ENCODE assay signal across 31 cellular contexts in the genomic region with DNA sequence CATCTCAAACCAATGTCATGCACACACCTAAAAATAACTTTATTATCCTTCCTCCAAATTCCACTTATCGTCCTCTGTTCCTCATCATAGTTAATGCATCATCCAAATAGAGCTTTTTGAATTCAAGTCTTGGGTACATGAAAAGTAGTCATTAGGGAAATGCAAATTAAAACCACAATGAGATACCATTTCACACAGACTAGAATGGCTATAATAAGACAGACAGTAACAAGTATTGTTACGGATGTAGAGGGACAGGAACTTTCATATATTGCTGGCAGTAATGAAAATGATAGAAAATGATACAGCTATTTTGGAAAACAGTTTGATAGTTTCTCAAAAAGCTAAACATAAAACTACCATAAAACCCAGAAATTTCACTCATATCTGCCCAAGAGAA. TPM values are rescaled to one million over a fixed set of nuclear protein-coding genes. Genes with fewer than 3 reads are reported as not detected.
DNase-seq lines count a peak whose midpoint lies in the region; ATAC-seq and TF ChIP-seq lines count a peak whose summit lies in the region.
"Had no signal": no experiment of that assay in that cellular context is flagged by ENCODE, and none has a peak within 500 bp of the region (broad histone marks: within the 10 kb centered on the region; RNA-seq: fewer than 3 reads in every experiment).

No MANE protein-coding gene starts in this region.

- H3K27ac ChIP-seq in left lung = no peak overlapping the region
- no peak overlapping the region for H3K27ac ChIP-seq in MM.1S (ENCODE audit: low read length)
- H3K27ac ChIP-seq: C4-2B, GM23248, HL-60, KMS-11, PC-9 had no signal

- H3K4me1 ChIP-seq in BE2C (no peaks in the 10 kb centered on the region), left lung (no peaks in the 10 kb centered on the region), MM.1S (ENCODE audit: low read length) (peaks cover 15% of the 10 kb centered on the region)
- H3K4me1 ChIP-seq: Caco-2 had no signal

- H3K79me2 ChIP-seq in MM.1S (ENCODE audit: low read length) = no peaks in the 10 kb centered on the region

- TF ChIP-seq CTCF in BE2C (IDR thresholded peaks at IDR 0.05; ENCODE audit: low read depth, low read length) (no peak), left lung (IDR thresholded peaks at IDR 0.05) (no peak), MM.1S (IDR thresholded peaks at IDR 0.05; ENCODE audit: low read length) (no peak)

- ATAC-seq in GM18511 (IDR thresholded peaks at IDR 0.05; ENCODE audit: unreplicated experiment) = peak; percentile 39
- peak; percentile 55 for ATAC-seq in GM19468 (IDR thresholded peaks at IDR 0.05; ENCODE audit: extremely low read depth, unreplicated experiment)
- ATAC-seq in left lung = no peak
- ATAC-seq: CD8-positive, alpha-beta T cell; T-cell had no signal

- H4K20me1 ChIP-seq in MM.1S (ENCODE audit: insufficient read depth, low read length) = no peaks in the 10 kb centered on the region

- H3K9me3 ChIP-seq in BE2C = no peaks in the 10 kb centered on the region
- no peaks in the 10 kb centered on the region for H3K9me3 ChIP-seq in left lung
- no peaks in the 10 kb centered on the region for H3K9me3 ChIP-seq in MM.1S (replicated peaks; ENCODE audit: insufficient read depth, low read length)
- H3K9me3 ChIP-seq: Caco-2 had no signal

- no peaks in the 10 kb centered on the region for H3K9me2 ChIP-seq in MM.1S (replicated peaks; ENCODE audit: insufficient read depth, low read length)

- no peak overlapping the region for H3K4me2 ChIP-seq in MM.1S (ENCODE audit: low read depth, low read length)
- H3K4me2 ChIP-seq: KMS-11, PC-9 had no signal

- H2AFZ ChIP-seq in MM.1S (ENCODE audit: low read length) = no peak overlapping the region
- H2AFZ ChIP-seq: GM23248, PC-9 had no signal

- H3K9ac ChIP-seq in MM.1S (ENCODE audit: low read length) = no peak overlapping the region
- H3K9ac ChIP-seq: GM23248, KMS-11 had no signal

- H3K27me3 ChIP-seq in BE2C (no peaks in the 10 kb centered on the region), left lung (no peaks in the 10 kb centered on the region), MM.1S (replicated peaks; ENCODE audit: insufficient read depth, low read length) (no peaks in the 10 kb centered on the region)

- H3K4me3 ChIP-seq in BE2C (ENCODE audit: low read depth, low read length) = no peak overlapping the region
- no peak overlapping the region for H3K4me3 ChIP-seq in left lung
- H3K4me3 ChIP-seq in MM.1S (ENCODE audit: low read length) = no peak overlapping the region
- H3K4me3 ChIP-seq: GM23248, PC-9 had no signal

- no peaks in the 10 kb centered on the region for H3F3A ChIP-seq in MM.1S (ENCODE audit: insufficient read depth, low read length)

- no peaks in the 10 kb centered on the region for H3K36me3 ChIP-seq in BE2C
- H3K36me3 ChIP-seq in left lung = no peaks in the 10 kb centered on the region
- no peaks in the 10 kb centered on the region for H3K36me3 ChIP-seq in MM.1S (replicated peaks; ENCODE audit: insufficient read depth, low read length)

- DNase-seq in NCI-H526 (lab: John Stamatoyannopoulos, UW) (peak; percentile 72 to 74), BE2C (no peak), left lung (no peak), RPMI8226 (no peak), MM.1S (no peak)
- DNase-seq: Caco-2; CD8-positive, alpha-beta T cell; DMS 273 treated with DMSO at 0.1 percent for 48 hours; DMS79 treated with DMSO at 0.1 percent for 48 hours; GF-D8; GM23248; H9; NCI-H1092; NCI-H1417 treated with DMSO at 0.1 percent for 48 hours; NCI-H187; NCI-H2081 treated with DMSO at 0.1 percent for 48 hours; NCI-H524; NCI-H82; NK-92 treated with Interleukin-12 subunit alpha and Interleukin-12 subunit beta, amount 100 ng/mL, for 24 hours; PC-9; Right ventricle myocardium superior; T-cell had no signal

- intact Hi-C loops in left lung (cut with DNase I) = loop anchor here in 1 of 2 donors (10.0 kb wide), 1 partner anchor 433 kb away; no protein-coding TSS in a partner anchor

RNA-seq across cellular contexts. Expression of a gene that starts 59.1 kb away (rescaled TPM):
- polyA plus RNA-seq in BE2C (2012; ENCODE audit: insufficient read depth, insufficient read length, low read depth) = not detected
- 10 to 100 TPM; 13.3 to 15.1 TPM for total RNA-seq in left lung
- total RNA-seq: Caco-2; CD8-positive, alpha-beta T cell; GM23248; H9; PC-9; RPMI7951; SK-MEL-5; T-cell; T-helper 2 cell treated with Interferon-gamma antibody and Interleukin-4, amounts not matched to agents 100 ng/mL and 5 ng/mL, for 36 hours had no signal
- polyA plus RNA-seq: GM23248, IgD-negative memory B cell had no signal

Comparison
In these comparisons a context has a peak if more than half of its experiments do, and no peak if none do; other contexts are left out.
1. DNase-seq: peak in NCI-H526 (2 of 2); none in BE2C (single experiment), left lung (0 of 2), RPMI8226 (single experiment) and MM.1S (single experiment).